Comparison of ENCODE assay signal across 32 cellular contexts in genomic region chr19:53579518-53579917, GRCh38. TPM values are rescaled to one million over a fixed set of nuclear protein-coding genes. Genes with fewer than 3 reads are reported as not detected.
"Had no signal": no experiment of that assay in that cellular context is flagged by ENCODE, and none has a peak within 500 bp of the region (broad histone marks: within the 10 kb centered on the region; RNA-seq: fewer than 3 reads in every experiment).

No MANE protein-coding gene starts in this region.

- H3K4me1 Mint-ChIP-seq: stimulated activated naive B cell treated with anti-CD40 and anti-IgM and Interleukin-4, amounts not matched to agents 10 μg/mL and 1 μg/mL and 100 μg/mL, for 72 hours; stimulated activated naive CD8-positive, alpha-beta T cell treated with anti-CD3 and anti-CD28 coated beads, Interleukin-15, amount 100 ng/mL, for 72 hours had no signal

- H3K4me1 ChIP-seq: heart left ventricle, psoas muscle, spleen, testis, tibial nerve had no signal

- H3K27me3 Mint-ChIP-seq: naive thymus-derived CD8-positive, alpha-beta T cell; stimulated activated naive B cell treated with anti-CD40 and anti-IgM and Interleukin-4, amounts not matched to agents 10 μg/mL and 1 μg/mL and 100 μg/mL, for 72 hours; stimulated activated naive CD8-positive, alpha-beta T cell treated with anti-CD3 and anti-CD28 coated beads, Interleukin-15, amount 100 ng/mL, for 72 hours had no signal

- DNase-seq: effector memory CD4-positive, alpha-beta T cell; heart left ventricle; hippocampal formation; left colon; left ventricle myocardium superior; mesendoderm; psoas muscle; retina; spleen; stimulated activated CD4-positive, alpha-beta T cell treated with anti-CD3 and anti-CD28 coated beads, Interleukin-15, amount 100 ng/mL, for 24 hours; stimulated activated CD4-positive, alpha-beta T cell treated with anti-CD3 and anti-CD28 coated beads, Interleukin-2, amount 100 ng/mL, for 24 hours; stimulated activated CD4-positive, alpha-beta T cell treated with anti-CD3 and anti-CD28 coated beads, Interleukin-4, amount 100 ng/mL, for 4 hours; stimulated activated naive B cell treated with anti-CD40 and anti-IgM and Interleukin-4, amounts not matched to agents 10 μg/mL and 1 μg/mL and 100 μg/mL, for 72 hours; stimulated activated naive CD8-positive, alpha-beta T cell treated with anti-CD3 and anti-CD28 coated beads, Interleukin-15, amount 100 ng/mL, for 72 hours; testis had no signal

- H3K4me3 ChIP-seq: heart left ventricle, lung, psoas muscle, spleen, testis, tibial nerve had no signal

- ATAC-seq: esophagus mucosa; left colon; left ventricle myocardium superior; psoas muscle; stimulated activated naive B cell treated with anti-CD40 and anti-IgM and Interleukin-4, amounts not matched to agents 10 μg/mL and 1 μg/mL and 100 μg/mL, for 72 hours; stimulated activated naive CD8-positive, alpha-beta T cell treated with anti-CD3 and anti-CD28 coated beads, Interleukin-15, amount 100 ng/mL, for 72 hours had no signal

- H3K27ac Mint-ChIP-seq: stimulated activated naive B cell treated with anti-CD40 and anti-IgM and Interleukin-4, amounts not matched to agents 10 μg/mL and 1 μg/mL and 100 μg/mL, for 72 hours; stimulated activated naive CD8-positive, alpha-beta T cell treated with anti-CD3 and anti-CD28 coated beads, Interleukin-15, amount 100 ng/mL, for 72 hours had no signal

- FAIRE-seq: endometrium, frontal cortex had no signal

- H3K9me3 ChIP-seq: testis had no signal

- H3K4me3 Mint-ChIP-seq: stimulated activated naive B cell treated with anti-CD40 and anti-IgM and Interleukin-4, amounts not matched to agents 10 μg/mL and 1 μg/mL and 100 μg/mL, for 72 hours; stimulated activated naive CD8-positive, alpha-beta T cell treated with anti-CD3 and anti-CD28 coated beads, Interleukin-15, amount 100 ng/mL, for 72 hours had no signal

- H3K27me3 ChIP-seq: heart left ventricle, neutrophil, spleen, testis, tibial nerve had no signal

- H3K27ac ChIP-seq: heart left ventricle, neutrophil, psoas muscle, spleen, testis, tibial nerve had no signal

RNA-seq across cellular contexts. Expression of gene DPRX, which starts 52.3 kb away (rescaled TPM):
- total RNA-seq: esophagus mucosa; fibroblast of lung; frontal cortex; glomerular endothelial cell; heart left ventricle; kidney epithelial cell; left colon; left ventricle myocardium superior; lung; mononuclear cell; naive thymus-derived CD8-positive, alpha-beta T cell; osteoblast; sciatic nerve; skeletal muscle tissue; spleen; subcutaneous adipose tissue; testis; tibial nerve; ureter had no signal
- polyA plus RNA-seq: fibroblast of lung; naive thymus-derived CD8-positive, alpha-beta T cell; neural cell; psoas muscle; spleen had no signal
